ENCODE assay signal across 25 cellular contexts in the genomic region with DNA sequence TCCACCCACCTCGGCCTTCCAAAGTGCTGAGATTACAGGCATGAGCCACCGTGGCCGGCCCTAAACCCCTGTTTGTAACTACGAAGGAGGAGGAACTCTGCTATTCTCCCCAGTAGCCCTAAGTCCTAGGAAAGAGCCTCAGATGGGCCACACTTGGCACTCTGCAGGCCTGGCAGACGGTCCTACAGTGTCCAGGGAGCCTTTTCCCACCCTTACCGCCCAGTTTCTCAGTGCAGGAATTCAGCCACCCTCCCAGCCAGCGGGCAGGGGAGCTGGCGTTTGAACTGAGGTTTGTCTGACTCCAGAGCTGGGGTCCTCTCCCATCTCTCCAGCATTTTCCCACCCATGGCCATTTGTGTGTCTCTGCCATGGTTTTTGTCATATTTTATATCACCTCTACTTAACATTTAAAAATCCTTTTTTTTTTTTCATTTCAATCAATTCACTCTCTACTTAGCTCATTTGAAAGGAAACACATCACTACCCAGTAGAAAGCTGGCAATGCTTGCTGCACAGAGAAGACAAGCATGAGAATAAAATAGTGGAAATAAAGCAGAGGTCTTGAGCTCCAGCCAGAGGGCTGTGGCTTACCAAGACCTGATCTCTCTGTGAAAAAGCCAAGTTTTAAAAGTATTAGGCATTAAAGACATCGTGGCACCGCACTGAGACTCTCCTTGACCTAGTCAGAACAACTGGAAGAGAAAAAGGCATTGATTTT. TPM values are rescaled to one million over a fixed set of nuclear protein-coding genes. Genes with fewer than 3 reads are reported as not detected.
DNase-seq lines count a peak whose midpoint lies in the region; ATAC-seq, FAIRE-seq and TF ChIP-seq lines count a peak whose summit lies in the region.
"Had no signal": no experiment of that assay in that cellular context is flagged by ENCODE, and none has a peak within 500 bp of the region (broad histone marks: within the 10 kb centered on the region; RNA-seq: fewer than 3 reads in every experiment).

No MANE protein-coding gene starts in this region.

- H3K4me3 Mint-ChIP-seq in astrocyte (ENCODE audit: unreplicated experiment) (no peak overlapping the region), type B pancreatic cell (peak overlapping the region; percentile 31)
- H3K4me3 Mint-ChIP-seq: CD4-positive, alpha-beta memory T cell had no signal

- H3K27me3 ChIP-seq in astrocyte (ENCODE audit: insufficient read depth, low read length), result peaks cover 7% of the 10 kb centered on the region
- H3K27me3 ChIP-seq in hepatocyte, result no peaks in the 10 kb centered on the region
- peaks cover 0 to 7% (median 2%) of the 10 kb centered on the region in 3 experiments for H3K27me3 ChIP-seq in neuronal stem cell (ENCODE audit: control insufficient read depth in 3 of 3, insufficient read depth in 3 of 3, low read depth in 1 of 3, low read length in 3 of 3)
- H3K27me3 ChIP-seq: brain microvascular endothelial cell, neutrophil had no signal

- peak overlapping the region; percentile 29 for H3K18ac ChIP-seq in neuronal stem cell (ENCODE audit: low read length)

- H2AFZ ChIP-seq in astrocyte (ENCODE audit: low read depth, low read length) (no peak overlapping the region), hepatocyte (no peak overlapping the region), neuronal stem cell (ENCODE audit: low read length) (no peak overlapping the region)

- 86% methylated on average over 10 of the region's 10 CpGs for WGBS in hepatocyte (ENCODE audit: low lambda C conversion rate, missing lambda C conversion rate)
- WGBS in neuronal stem cell (ENCODE audit: extremely low coverage in 2 of 2, insufficient read length in 2 of 2, insufficient replicate concordance in 1 of 2), 2 donors, result no CpG with 5 or more reads among the region's 10 CpGs

- H3K79me2 ChIP-seq in astrocyte (ENCODE audit: insufficient read depth, low read length), result no peaks in the 10 kb centered on the region
- no peaks in the 10 kb centered on the region for H3K79me2 ChIP-seq in hepatocyte

- H3K23ac ChIP-seq in neuronal stem cell (ENCODE audit: low read depth, low read length, poor library complexity), result no peak overlapping the region

- no peak overlapping the region for H3K27ac ChIP-seq in astrocyte (ENCODE audit: low read depth, low read length)
- peak overlapping the region; percentile 96 for H3K27ac ChIP-seq in hepatocyte
- no peak overlapping the region for H3K27ac ChIP-seq in neuronal stem cell (replicated peaks; ENCODE audit: low read length)
- H3K27ac ChIP-seq: brain microvascular endothelial cell, HL-60, neutrophil, thoracic aorta had no signal

- H4K8ac ChIP-seq in neuronal stem cell (ENCODE audit: low read depth, low read length), result no peak overlapping the region

- no peak overlapping the region for H2BK120ac ChIP-seq in neuronal stem cell (ENCODE audit: low read depth, low read length)

- no peak for ATAC-seq in HG03469 (IDR thresholded peaks at IDR 0.05; ENCODE audit: unreplicated experiment)

- no peaks in the 10 kb centered on the region for H3K9me3 Mint-ChIP-seq in astrocyte (ENCODE audit: unreplicated experiment)
- H3K9me3 Mint-ChIP-seq in type B pancreatic cell, result no peaks in the 10 kb centered on the region
- H3K9me3 Mint-ChIP-seq: CD4-positive, alpha-beta memory T cell had no signal

- DNase-seq in astrocyte (ENCODE audit: low read depth) (peak; percentile 39), hepatocyte (ENCODE audit: low spot score) (no peak), neuronal stem cell (ENCODE audit: low spot score) (no peak), type B pancreatic cell (ENCODE audit: extremely low spot score, unreplicated experiment) (no peak), GF-D8 (lab: John Stamatoyannopoulos, UW) (no peak), NCI-H1092 treated with DMSO at 0.1 percent for 48 hours (lab: John Stamatoyannopoulos, UW) (no peak)
- DNase-seq: activated CD8-positive, alpha-beta memory T cell treated with anti-CD3 and anti-CD28 coated beads for 24 hours; activated naive CD4-positive, alpha-beta T cell treated with anti-CD3 and anti-CD28 coated beads, Interleukin-2, amount 50 U/mL, for 16 hours; activated T-cell treated with anti-CD3 and anti-CD28 coated beads, Interleukin-2, amount 50 U/mL, for 48 hours; brain microvascular endothelial cell; CD4-positive, alpha-beta memory T cell; DMS53; foreskin fibroblast; GOT3; mesendoderm; NCI-H1417 treated with DMSO at 0.1 percent for 48 hours; NCI-H2107; NCI-H510A; RPMI8226; stimulated activated CD4-positive, alpha-beta T cell treated with anti-CD3 and anti-CD28 coated beads, Interleukin-15, amount 100 ng/mL, for 24 hours had no signal

- no peaks in the 10 kb centered on the region for H3K36me3 Mint-ChIP-seq in astrocyte (ENCODE audit: low read depth, unreplicated experiment)
- H3K36me3 Mint-ChIP-seq in type B pancreatic cell, result peaks cover 3% of the 10 kb centered on the region
- H3K36me3 Mint-ChIP-seq: CD4-positive, alpha-beta memory T cell had no signal

- no peak overlapping the region for H3K4me2 ChIP-seq in astrocyte (ENCODE audit: low read length)
- H3K4me2 ChIP-seq in hepatocyte, result peak overlapping the region; percentile 2
- H3K4me2 ChIP-seq in neuronal stem cell (ENCODE audit: insufficient read depth, low read length, poor library complexity, severe bottlenecking), result no peak overlapping the region

- TF ChIP-seq CTCF in astrocyte (IDR thresholded peaks at IDR 0.05; ENCODE audit: insufficient read depth, low read depth, low read length) (no peak), hepatocyte (IDR thresholded peaks at IDR 0.05; ENCODE audit: poor library complexity) (no peak), type B pancreatic cell (conservative IDR thresholded peaks at IDR 0.05) (no peak)

- no peak overlapping the region for H2BK15ac ChIP-seq in neuronal stem cell (ENCODE audit: low read length)

- H3K4me3 ChIP-seq in astrocyte (ENCODE audit: insufficient read depth, low read depth, low read length), result no peak overlapping the region
- no peak overlapping the region for H3K4me3 ChIP-seq in hepatocyte
- peak overlapping the region in 1 of 2 donors; percentile 22 for H3K4me3 ChIP-seq in neuronal stem cell (ENCODE audit: low read length in 2 of 2)
- H3K4me3 ChIP-seq: thoracic aorta had no signal

- H4K20me1 ChIP-seq in astrocyte (ENCODE audit: insufficient read depth, low read length), result no peaks in the 10 kb centered on the region
- H4K20me1 ChIP-seq in hepatocyte (ENCODE audit: insufficient read depth, poor library complexity, severe bottlenecking), result no peaks in the 10 kb centered on the region

- no peaks in the 10 kb centered on the region for H3K9me2 ChIP-seq in hepatocyte (replicated peaks; ENCODE audit: insufficient read depth)

- H3K4me1 Mint-ChIP-seq in astrocyte (ENCODE audit: low read depth, unreplicated experiment), result no peaks in the 10 kb centered on the region
- peaks cover 6% of the 10 kb centered on the region for H3K4me1 Mint-ChIP-seq in type B pancreatic cell (ENCODE audit: unreplicated experiment)
- H3K4me1 Mint-ChIP-seq: CD4-positive, alpha-beta memory T cell had no signal

- no peak overlapping the region for H2BK12ac ChIP-seq in neuronal stem cell (ENCODE audit: low read length)

- no peak for FAIRE-seq in astrocyte (lab: Jason Lieb, UNC)
- FAIRE-seq: keratinocyte had no signal

- H4K91ac ChIP-seq in neuronal stem cell (ENCODE audit: low read depth, low read length, poor library complexity), result no peak overlapping the region

- no peaks in the 10 kb centered on the region for H3K79me1 ChIP-seq in neuronal stem cell (ENCODE audit: low read depth, low read length)

- H3K36me3 ChIP-seq in astrocyte (ENCODE audit: insufficient read depth, low read length), result no peaks in the 10 kb centered on the region
- no peaks in the 10 kb centered on the region for H3K36me3 ChIP-seq in hepatocyte (replicated peaks; ENCODE audit: insufficient read depth, low read depth)
- H3K36me3 ChIP-seq in neuronal stem cell (replicated peaks in 1 of 2; ENCODE audit: control insufficient read depth in 2 of 2, insufficient read depth in 2 of 2, low read length in 2 of 2), result no peaks in the 10 kb centered on the region
- H3K36me3 ChIP-seq: brain microvascular endothelial cell, neutrophil, thoracic aorta had no signal

- H3K27ac Mint-ChIP-seq in astrocyte (ENCODE audit: unreplicated experiment) (no peak overlapping the region), type B pancreatic cell (peak overlapping the region; percentile 99)
- H3K27ac Mint-ChIP-seq: CD4-positive, alpha-beta memory T cell had no signal

- H3K4me1 ChIP-seq in astrocyte (ENCODE audit: insufficient read depth, low read length) (no peaks in the 10 kb centered on the region), hepatocyte (ENCODE audit: insufficient read depth) (peaks cover 38% of the 10 kb centered on the region), neuronal stem cell (ENCODE audit: control insufficient read depth in 2 of 2, insufficient read depth in 1 of 2, low read depth in 1 of 2, low read length in 2 of 2) (no peaks in the 10 kb centered on the region)

- H3K9ac ChIP-seq in astrocyte (ENCODE audit: low read length) (no peak overlapping the region), neuronal stem cell (ENCODE audit: low read depth, low read length, poor library complexity) (no peak overlapping the region)

- H3K4ac ChIP-seq in neuronal stem cell (ENCODE audit: low read length), result no peak overlapping the region

- peaks cover 11% of the 10 kb centered on the region for H3K27me3 Mint-ChIP-seq in astrocyte (ENCODE audit: low read depth, unreplicated experiment)
- no peaks in the 10 kb centered on the region for H3K27me3 Mint-ChIP-seq in type B pancreatic cell

- no peak overlapping the region for H2AK5ac ChIP-seq in neuronal stem cell (ENCODE audit: low read depth, low read length)

- no peak overlapping the region for H2BK5ac ChIP-seq in neuronal stem cell (ENCODE audit: low read length)

- H3K14ac ChIP-seq in neuronal stem cell (ENCODE audit: low read length), result no peak overlapping the region

- H3K9me3 ChIP-seq in astrocyte (ENCODE audit: insufficient read depth, low read depth, low read length) (no peaks in the 10 kb centered on the region), hepatocyte (ENCODE audit: low read depth) (no peaks in the 10 kb centered on the region), neuronal stem cell (replicated peaks in 1 of 2; ENCODE audit: control insufficient read depth in 2 of 2, insufficient read depth in 1 of 2, low read depth in 1 of 2, low read length in 2 of 2) (no peaks in the 10 kb centered on the region)
- H3K9me3 ChIP-seq: neutrophil, thoracic aorta had no signal

RNA-seq across cellular contexts. Expression of gene BCO1, which starts 34.9 kb away (rescaled TPM):
- total RNA-seq in astrocyte (not detected in 2 replicates), hepatocyte (2.0 and 2.4 TPM in 2 replicates), type B pancreatic cell (ENCODE audit: low replicate concordance) (2.0 and 3.0 TPM in 2 replicates)
- 1.4 and 1.6 TPM in 2 replicates for polyA plus RNA-seq in hepatocyte
- 0.20 TPM for polyA plus RNA-seq in neuronal stem cell (2013, experiment 1 of 2)
- polyA plus RNA-seq in neuronal stem cell (2013, experiment 2 of 2), result 0.17 TPM
- total RNA-seq: CD4-positive, alpha-beta memory T cell; thoracic aorta had no signal
- polyA plus RNA-seq: CD4-positive, alpha-beta memory T cell had no signal

RNA-seq across cellular contexts. Expression of gene GAN, which starts 41.4 kb away (rescaled TPM):
- total RNA-seq in astrocyte, result 18.0 and 20.9 TPM in 2 replicates
- 10.9 TPM in 2 replicates for total RNA-seq in hepatocyte
- 2.1 and 3.4 TPM in 2 replicates for polyA plus RNA-seq in hepatocyte
- polyA plus RNA-seq in neuronal stem cell (2013, experiment 1 of 2), result 4.3 TPM
- 4.7 TPM for polyA plus RNA-seq in neuronal stem cell (2013, experiment 2 of 2)
- 14.8 and 32.7 TPM in 2 replicates for total RNA-seq in type B pancreatic cell (ENCODE audit: low replicate concordance)
